In genomic region chr3:188448813-188449212, GRCh38 we compare ENCODE assay signal across 12 cellular contexts.
DNase-seq lines count a peak whose midpoint lies in the region; ATAC-seq and TF ChIP-seq lines count a peak whose summit lies in the region.
"Had no signal": no experiment of that assay in that cellular context is flagged by ENCODE, and none has a peak within 500 bp of the region (broad histone marks: within the 10 kb centered on the region; RNA-seq: fewer than 3 reads in every experiment).

No MANE protein-coding gene starts in this region.

- peaks cover 76% of the 10 kb centered on the region for H3K4me1 Mint-ChIP-seq in activated B cell treated with CpG ODN at 0.5 μM for 24 hours

- no peak for TF ChIP-seq CTCF in activated B cell treated with CpG ODN at 0.5 μM for 24 hours (IDR thresholded peaks at IDR 0.05)
- no peak for TF ChIP-seq CTCF in psoas muscle (IDR thresholded peaks at IDR 0.05)

- DNase-seq in activated B cell treated with CpG ODN at 0.5 μM for 24 hours (no peak), psoas muscle (no peak), left colon (no peak)
- DNase-seq: CD4-positive, CD25-positive, alpha-beta regulatory T cell; DMS53; GF-D8; HCEC 1CT; HFFc6 had no signal

- H3K9me3 ChIP-seq in BLaER1 treated with 17β-estradiol and CSF1 and Interleukin-3, amounts not matched to agents 10 nM and 100 nM (replicated peaks in 1 of 11) = peaks cover under 1 to 16% (median 14%) of the 10 kb centered on the region in 11 experiments; a peak in 19 of 22 replicates
- no peaks in the 10 kb centered on the region for H3K9me3 ChIP-seq in psoas muscle
- H3K9me3 ChIP-seq: A549 had no signal

- peaks cover 12% of the 10 kb centered on the region for H3K36me3 Mint-ChIP-seq in activated B cell treated with CpG ODN at 0.5 μM for 24 hours (ENCODE audit: low read depth)

- no peak overlapping the region for H3K9ac ChIP-seq in BLaER1 treated with 17β-estradiol and CSF1 and Interleukin-3, amounts not matched to agents 10 nM and 100 nM

- peak overlapping the region in 8 of 11 experiments; percentile 1 to 69 (median 30); a peak in 10 of 22 replicates for H3K27ac ChIP-seq in BLaER1 treated with 17β-estradiol and CSF1 and Interleukin-3, amounts not matched to agents 10 nM and 100 nM
- peak overlapping the region; percentile 34 for H3K27ac ChIP-seq in psoas muscle
- H3K27ac ChIP-seq: A549 had no signal

- intact Hi-C loops in activated B cell treated with CpG ODN at 0.5 μM for 24 hours (cut with micrococcal nuclease) (no loop called here), psoas muscle (cut with DNase I) (no loop called here), left colon (cut with DNase I, micrococcal nuclease) (no loop called here)

- H3K4me3 Mint-ChIP-seq in activated B cell treated with CpG ODN at 0.5 μM for 24 hours = no peak overlapping the region
- H3K4me3 Mint-ChIP-seq: HFFc6 had no signal

- H4K20me1 ChIP-seq in BLaER1 treated with 17β-estradiol and CSF1 and Interleukin-3, amounts not matched to agents 10 nM and 100 nM = no peaks in the 10 kb centered on the region

- no peaks in the 10 kb centered on the region for H3K27me3 Mint-ChIP-seq in activated B cell treated with CpG ODN at 0.5 μM for 24 hours
- H3K27me3 Mint-ChIP-seq: CD4-positive, CD25-positive, alpha-beta regulatory T cell had no signal

- CTCF ChIA-PET in activated B cell treated with CpG ODN at 0.5 μM for 24 hours (lab: Charles Lee) = no interaction called here

- peaks cover 0 to 12% (median 0%) of the 10 kb centered on the region in 11 experiments; a peak in 4 of 22 replicates for H3K36me3 ChIP-seq in BLaER1 treated with 17β-estradiol and CSF1 and Interleukin-3, amounts not matched to agents 10 nM and 100 nM
- no peaks in the 10 kb centered on the region for H3K36me3 ChIP-seq in psoas muscle (ENCODE audit: insufficient read depth in 1 of 2, low read depth in 1 of 2)

- ATAC-seq in activated B cell treated with CpG ODN at 0.5 μM for 24 hours (ENCODE audit: low read depth) (no peak), psoas muscle (peak; percentile 56 to 84 (median 74)), HG03280 (IDR thresholded peaks at IDR 0.05; ENCODE audit: unreplicated experiment) (no peak), HG03439 (IDR thresholded peaks at IDR 0.05; ENCODE audit: unreplicated experiment) (no peak), left colon (no peak)
- ATAC-seq: A549 had no signal

- 53 to 63% (median 62%) methylated on average over 4 of the region's 4 CpGs for WGBS in psoas muscle, 3 donors

- peaks cover 4% of the 10 kb centered on the region for H3K9me3 Mint-ChIP-seq in activated B cell treated with CpG ODN at 0.5 μM for 24 hours
- H3K9me3 Mint-ChIP-seq: CD4-positive, CD25-positive, alpha-beta regulatory T cell had no signal

- POLR2A ChIA-PET in activated B cell treated with CpG ODN at 0.5 μM for 24 hours (lab: Charles Lee) = interaction anchor here (1.0 kb wide), 1 partner anchor 21 kb away, joined by 3 read pairs; no protein-coding TSS in a partner anchor

- H3K27me3 ChIP-seq in BLaER1 treated with 17β-estradiol and CSF1 and Interleukin-3, amounts not matched to agents 10 nM and 100 nM = no peaks in the 10 kb centered on the region
- H3K27me3 ChIP-seq in psoas muscle (ENCODE audit: insufficient read depth in 3 of 3, low read length in 2 of 3) = no peaks in the 10 kb centered on the region

- H3K4me1 ChIP-seq in BLaER1 treated with 17β-estradiol and CSF1 and Interleukin-3, amounts not matched to agents 10 nM and 100 nM = peaks cover 31 to 43% (median 37%) of the 10 kb centered on the region in 10 experiments
- H3K4me1 ChIP-seq in psoas muscle = peaks cover 5% of the 10 kb centered on the region
- H3K4me1 ChIP-seq: A549 had no signal

- peak overlapping the region; percentile 67 for H3K27ac Mint-ChIP-seq in activated B cell treated with CpG ODN at 0.5 μM for 24 hours
- H3K27ac Mint-ChIP-seq: CD4-positive, CD25-positive, alpha-beta regulatory T cell; HFFc6 had no signal

- H3K4me3 ChIP-seq in BLaER1 treated with 17β-estradiol and CSF1 and Interleukin-3, amounts not matched to agents 10 nM and 100 nM = no peak overlapping the region
- no peak overlapping the region for H3K4me3 ChIP-seq in psoas muscle
- H3K4me3 ChIP-seq: A549 had no signal

- peak overlapping the region; percentile 18 to 64 (median 47); a peak in 21 of 22 replicates for H3K4me2 ChIP-seq in BLaER1 treated with 17β-estradiol and CSF1 and Interleukin-3, amounts not matched to agents 10 nM and 100 nM
- H3K4me2 ChIP-seq: A549 had no signal

Comparison
In these comparisons a context has a peak if more than half of its experiments do, and no peak if none do; other contexts are left out.
1. ATAC-seq: peak in psoas muscle (4 of 4); none in activated B cell treated with CpG ODN at 0.5 μM for 24 hours (single experiment), HG03280 (single experiment), HG03439 (single experiment) and left colon (single experiment).